In the genomic region with DNA sequence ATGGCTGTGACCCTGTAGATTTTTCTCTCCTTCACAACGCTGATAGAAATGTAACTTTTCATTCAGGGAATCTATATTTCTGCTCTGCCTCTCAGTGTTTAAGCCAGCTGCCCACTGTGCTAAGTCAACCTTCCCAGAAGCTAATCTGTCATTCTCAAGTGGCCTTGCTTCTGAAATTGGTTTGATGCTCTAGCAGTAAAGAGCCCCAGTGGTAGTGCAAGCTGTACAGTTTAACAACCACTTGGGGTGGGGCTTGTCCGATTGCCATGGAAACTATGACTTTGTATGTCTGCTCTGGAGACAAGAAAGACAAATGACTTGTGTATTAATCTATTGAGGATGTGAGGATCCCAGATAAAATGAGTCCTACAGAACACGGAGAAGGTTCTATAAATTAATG, we compare ENCODE assay signal across 23 cellular contexts.
DNase-seq lines count a peak whose midpoint lies in the region; ATAC-seq and TF ChIP-seq lines count a peak whose summit lies in the region.
"Had no signal": no experiment of that assay in that cellular context is flagged by ENCODE, and none has a peak within 500 bp of the region (broad histone marks: within the 10 kb centered on the region; RNA-seq: fewer than 3 reads in every experiment).

No MANE protein-coding gene starts in this region.

- no peaks in the 10 kb centered on the region for H3K27me3 ChIP-seq in neural cell (ENCODE audit: insufficient read depth, low read depth, low read length)
- H3K27me3 ChIP-seq: adrenal gland, hepatocyte, tibial artery had no signal

- intact Hi-C loops in cardiac septum (cut with DNase I), result no loop called here

- peaks cover 7% of the 10 kb centered on the region for H3F3A ChIP-seq in neural cell (ENCODE audit: insufficient read depth, low read length, poor library complexity, severe bottlenecking)

- no peaks in the 10 kb centered on the region for H3K9me2 ChIP-seq in neural cell (ENCODE audit: insufficient read depth, low read length)
- H3K9me2 ChIP-seq: SK-N-SH had no signal

- no peak for TF ChIP-seq POLR2A in erythroblast (IDR thresholded peaks at IDR 0.05; ENCODE audit: low read length)

- H3K4me3 ChIP-seq in neural cell (ENCODE audit: low read length), result peak overlapping the region; percentile 25
- H3K4me3 ChIP-seq: adrenal gland, GM23248, hepatocyte, tibial artery had no signal

- H4K20me1 ChIP-seq in neural cell (ENCODE audit: insufficient read depth), result no peaks in the 10 kb centered on the region

- TF ChIP-seq CTCF in neural cell (IDR thresholded peaks at IDR 0.05; ENCODE audit: poor library complexity, severe bottlenecking), result peak; percentile 21

- H3K27ac ChIP-seq in neural cell (ENCODE audit: low read length), result peak overlapping the region; percentile 42
- H3K27ac ChIP-seq: adrenal gland, GM23248, hepatocyte, parathyroid adenoma, tibial artery had no signal

- DNase-seq in NCI-H1092 (lab: John Stamatoyannopoulos, UW) (peak; percentile 13), NCI-H2081 (lab: John Stamatoyannopoulos, UW) (peak; percentile 73 to 84), NCI-H748 (lab: John Stamatoyannopoulos, UW; ENCODE audit: unreplicated experiment) (peak; percentile 96), erythroblast (lab: John Stamatoyannopoulos, UW) (no peak), cardiac septum (ENCODE audit: low spot score) (no peak)
- DNase-seq: activated CD4-positive, alpha-beta T cell treated with anti-CD3 and anti-CD28 coated beads for 48 hours; activated gamma-delta T cell; adrenal gland; foreskin fibroblast; GDM1; GM23248; KG1; naive thymus-derived CD4-positive, alpha-beta T cell; SK-N-SH; stimulated activated CD4-positive, alpha-beta T cell treated with anti-CD3 and anti-CD28 coated beads, Interleukin-1b, Interleukin-23, amount 100 ng/mL, for 48 hours; stimulated activated naive CD4-positive, alpha-beta T cell treated with Interleukin-2 at 50 U/mL for 16 hours; T-helper 9 cell; tibial artery had no signal

- no peak overlapping the region for H2AFZ ChIP-seq in neural cell (ENCODE audit: low read depth, low read length)
- H2AFZ ChIP-seq: GM23248, hepatocyte, parathyroid adenoma had no signal

- no peaks in the 10 kb centered on the region for H3K36me3 ChIP-seq in neural cell (ENCODE audit: insufficient read depth, low read length)
- H3K36me3 ChIP-seq: adrenal gland, tibial artery had no signal

- no peak for ATAC-seq in GM19324 (IDR thresholded peaks at IDR 0.05; ENCODE audit: low FRiP score, unreplicated experiment)
- ATAC-seq: naive thymus-derived CD4-positive, alpha-beta T cell; Panc1 had no signal

- TF ChIP-seq EP300 in neural cell (conservative IDR thresholded peaks at IDR 0.05; ENCODE audit: poor library complexity, severe bottlenecking), result peak; percentile 37

- no peaks in the 10 kb centered on the region for H3K9me3 ChIP-seq in neural cell (ENCODE audit: low read length)
- H3K9me3 ChIP-seq: adrenal gland, SK-N-SH, tibial artery had no signal

- peak; percentile 39 for TF ChIP-seq RAD21 in neural cell (conservative IDR thresholded peaks at IDR 0.05)

- no peak overlapping the region for H3K9ac ChIP-seq in neural cell (ENCODE audit: low read length)
- H3K9ac ChIP-seq: GM23248, parathyroid adenoma, SK-N-SH had no signal

- peak overlapping the region; percentile 23 for H3K4me2 ChIP-seq in neural cell (ENCODE audit: low read length)
- H3K4me2 ChIP-seq: hepatocyte, SK-N-SH had no signal

- no peaks in the 10 kb centered on the region for H3K79me2 ChIP-seq in neural cell (replicated peaks; ENCODE audit: insufficient read depth, low read length)
- H3K79me2 ChIP-seq: hepatocyte, parathyroid adenoma had no signal

TF ChIP-seq in neural cell, 6 proteins besides CTCF, POLR2A, EP300 and RAD21:
- TF ChIP-seq MXI1 (conservative IDR thresholded peaks at IDR 0.05; ENCODE audit: poor library complexity, severe bottlenecking) (no peak), SMC3 (conservative IDR thresholded peaks at IDR 0.05; ENCODE audit: poor library complexity) (no peak), TAF1 (IDR thresholded peaks at IDR 0.05; ENCODE audit: low read depth) (no peak), POLR2AphosphoS5 (IDR thresholded peaks at IDR 0.05) (peak; percentile 54), EZH2 (IDR thresholded peaks at IDR 0.05; ENCODE audit: borderline replicate concordance, insufficient read depth, low read length, poor library complexity, severe bottlenecking) (no peak)
- TF ChIP-seq, protein P1, sequence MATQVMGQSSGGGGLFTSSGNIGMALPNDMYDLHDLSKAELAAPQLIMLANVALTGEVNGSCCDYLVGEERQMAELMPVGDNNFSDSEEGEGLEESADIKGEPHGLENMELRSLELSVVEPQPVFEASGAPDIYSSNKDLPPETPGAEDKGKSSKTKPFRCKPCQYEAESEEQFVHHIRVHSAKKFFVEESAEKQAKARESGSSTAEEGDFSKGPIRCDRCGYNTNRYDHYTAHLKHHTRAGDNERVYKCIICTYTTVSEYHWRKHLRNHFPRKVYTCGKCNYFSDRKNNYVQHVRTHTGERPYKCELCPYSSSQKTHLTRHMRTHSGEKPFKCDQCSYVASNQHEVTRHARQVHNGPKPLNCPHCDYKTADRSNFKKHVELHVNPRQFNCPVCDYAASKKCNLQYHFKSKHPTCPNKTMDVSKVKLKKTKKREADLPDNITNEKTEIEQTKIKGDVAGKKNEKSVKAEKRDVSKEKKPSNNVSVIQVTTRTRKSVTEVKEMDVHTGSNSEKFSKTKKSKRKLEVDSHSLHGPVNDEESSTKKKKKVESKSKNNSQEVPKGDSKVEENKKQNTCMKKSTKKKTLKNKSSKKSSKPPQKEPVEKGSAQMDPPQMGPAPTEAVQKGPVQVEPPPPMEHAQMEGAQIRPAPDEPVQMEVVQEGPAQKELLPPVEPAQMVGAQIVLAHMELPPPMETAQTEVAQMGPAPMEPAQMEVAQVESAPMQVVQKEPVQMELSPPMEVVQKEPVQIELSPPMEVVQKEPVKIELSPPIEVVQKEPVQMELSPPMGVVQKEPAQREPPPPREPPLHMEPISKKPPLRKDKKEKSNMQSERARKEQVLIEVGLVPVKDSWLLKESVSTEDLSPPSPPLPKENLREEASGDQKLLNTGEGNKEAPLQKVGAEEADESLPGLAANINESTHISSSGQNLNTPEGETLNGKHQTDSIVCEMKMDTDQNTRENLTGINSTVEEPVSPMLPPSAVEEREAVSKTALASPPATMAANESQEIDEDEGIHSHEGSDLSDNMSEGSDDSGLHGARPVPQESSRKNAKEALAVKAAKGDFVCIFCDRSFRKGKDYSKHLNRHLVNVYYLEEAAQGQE (IDR thresholded peaks at IDR 0.05; ENCODE audit: borderline replicate concordance), result peak; percentile 62

Comparison
In these comparisons a context has a peak if more than half of its experiments do, and no peak if none do; other contexts are left out.
1. DNase-seq: peak in NCI-H1092 (single experiment), NCI-H2081 (2 of 2) and NCI-H748 (single experiment); none in erythroblast (0 of 2) and cardiac septum (single experiment).